Comparison of ENCODE assay signal across 18 cellular contexts in the genomic region with DNA sequence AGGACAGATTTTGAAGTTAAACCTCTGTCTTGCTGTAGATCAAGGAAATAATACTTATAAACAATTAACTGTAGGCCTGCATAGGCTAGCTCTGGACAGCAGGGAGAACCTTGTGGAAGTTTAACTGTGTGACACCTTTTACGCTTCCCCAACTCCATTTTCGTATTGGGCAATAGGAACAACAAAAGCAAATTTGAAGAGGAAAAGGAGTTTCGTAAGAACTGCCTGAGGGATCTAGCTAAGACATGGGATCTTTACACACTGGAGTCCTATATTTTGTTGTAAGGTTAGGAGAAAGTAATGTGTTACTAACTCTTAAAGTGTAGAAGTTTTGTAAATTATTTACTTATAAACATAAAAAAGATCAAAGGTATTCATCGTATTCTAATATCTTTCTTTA.
"Had no signal": no experiment of that assay in that cellular context is flagged by ENCODE, and none has a peak within 500 bp of the region (broad histone marks: within the 10 kb centered on the region; RNA-seq: fewer than 3 reads in every experiment).

No MANE protein-coding gene starts in this region.

- H3K27me3 ChIP-seq: uterus had no signal

- H3K27ac Mint-ChIP-seq: activated CD4-positive, alpha-beta T cell treated with anti-CD3 and anti-CD28 coated beads for 36 hours; activated naive CD4-positive, alpha-beta T cell treated with anti-CD3 and anti-CD28 coated beads, Interleukin-2, amount 50 U/mL, for 72 hours; activated T-helper 1 cell treated with anti-CD3 and anti-CD28 coated beads, Interleukin-12 subunit alpha, Interleukin-12 subunit beta, Interleukin-2, Interleukin-4 antibody, amounts not matched to agents 30 ng/mL and 10 ng/mL and 1 ng/mL, durations not matched to agents 14 hours and 24 hours and 36 hours; effector memory CD8-positive, alpha-beta T cell; memory B cell; WTC11 had no signal

- H3K36me3 Mint-ChIP-seq: activated naive CD4-positive, alpha-beta T cell treated with anti-CD3 and anti-CD28 coated beads, Interleukin-2, amount 50 U/mL, for 72 hours; memory B cell; WTC11 had no signal

- H3K27me3 Mint-ChIP-seq: effector memory CD8-positive, alpha-beta T cell had no signal

- H3K9me3 ChIP-seq: heart right ventricle, uterus had no signal

- H3K36me3 ChIP-seq: heart right ventricle, uterus had no signal

- H3K4me3 Mint-ChIP-seq: activated CD4-positive, alpha-beta T cell treated with anti-CD3 and anti-CD28 coated beads for 36 hours; activated T-helper 1 cell treated with anti-CD3 and anti-CD28 coated beads, Interleukin-12 subunit alpha, Interleukin-12 subunit beta, Interleukin-2, Interleukin-4 antibody, amounts not matched to agents 30 ng/mL and 10 ng/mL and 1 ng/mL, durations not matched to agents 14 hours and 24 hours and 36 hours; effector memory CD8-positive, alpha-beta T cell; memory B cell; WTC11 had no signal

- H3K4me3 ChIP-seq: heart right ventricle, uterus had no signal

- DNase-seq: activated CD4-positive, alpha-beta T cell treated with anti-CD3 and anti-CD28 coated beads for 36 hours; activated CD4-positive, alpha-beta T cell treated with anti-CD3 and anti-CD28 coated beads, Interleukin-2, amount 50 U/mL, for 48 hours; activated gamma-delta T cell treated with Interleukin-2 at 50 U/mL for 16 hours; amniotic stem cell; caudate nucleus; effector memory CD8-positive, alpha-beta T cell; heart right ventricle; kidney glomerular epithelial cell; left ventricle myocardium superior; stimulated activated CD4-positive, alpha-beta T cell treated with anti-CD3 and anti-CD28 coated beads, Interleukin-12 subunit alpha, Interleukin-12 subunit beta, amount 100 ng/mL, for 4 hours; stimulated activated CD4-positive, alpha-beta T cell treated with anti-CD3 and anti-CD28 coated beads, Interleukin-1b, Interleukin-23, amount 100 ng/mL, for 48 hours; stimulated activated CD8-positive, alpha-beta memory T cell treated with anti-CD3 and anti-CD28 coated beads, Interleukin-4, amount 100 ng/mL, for 48 hours; stimulated activated naive CD4-positive, alpha-beta T cell; uterus had no signal

- H3K4me1 ChIP-seq: heart right ventricle, uterus had no signal

- H3K9me3 Mint-ChIP-seq: effector memory CD8-positive, alpha-beta T cell; memory B cell; WTC11 had no signal

- H3K27ac ChIP-seq: heart right ventricle, uterus had no signal

- ATAC-seq: activated CD4-positive, alpha-beta T cell treated with anti-CD3 and anti-CD28 coated beads for 36 hours; activated naive CD4-positive, alpha-beta T cell treated with anti-CD3 and anti-CD28 coated beads, Interleukin-2, amount 50 U/mL, for 72 hours; effector memory CD8-positive, alpha-beta T cell; heart right ventricle; left ventricle myocardium superior; WTC11 had no signal

- H3K4me1 Mint-ChIP-seq: activated CD4-positive, alpha-beta T cell treated with anti-CD3 and anti-CD28 coated beads for 36 hours had no signal
